ENCODE assay signal across 13 cellular contexts in the genomic region with DNA sequence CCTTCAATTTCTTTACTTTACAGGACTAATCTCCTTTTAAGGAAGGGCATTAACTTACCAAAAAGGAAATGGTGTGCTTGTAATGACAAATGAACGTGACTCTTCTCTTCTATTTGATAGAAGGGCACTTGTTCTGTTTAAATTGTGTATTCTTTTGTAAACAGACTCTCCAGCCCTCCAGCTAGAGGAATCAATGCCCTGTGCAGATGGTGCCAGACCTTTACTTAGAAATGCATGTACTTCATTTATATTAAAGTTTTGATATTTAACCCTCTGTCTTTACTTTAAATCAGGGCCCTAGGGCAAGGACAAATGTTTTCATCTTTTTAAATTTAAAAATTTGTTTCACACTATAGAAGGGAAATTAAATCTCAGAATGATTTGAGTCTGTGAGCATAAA.
"Had no signal": no experiment of that assay in that cellular context is flagged by ENCODE, and none has a peak within 500 bp of the region (broad histone marks: within the 10 kb centered on the region; RNA-seq: fewer than 3 reads in every experiment).

No MANE protein-coding gene starts in this region.

- H3K27ac ChIP-seq: sigmoid colon, thoracic aorta, upper lobe of right lung had no signal

- H3K9me3 ChIP-seq: sigmoid colon, thoracic aorta, upper lobe of right lung had no signal

- H3K36me3 ChIP-seq: sigmoid colon, thoracic aorta, upper lobe of right lung had no signal

- H3K4me1 ChIP-seq: sigmoid colon, upper lobe of right lung had no signal

- H3K27me3 ChIP-seq: sigmoid colon, upper lobe of right lung had no signal

- H3K4me3 ChIP-seq: sigmoid colon, thoracic aorta, upper lobe of right lung had no signal

- ATAC-seq: activated CD8-positive, alpha-beta T cell treated with anti-CD3 and anti-CD28 coated beads for 36 hours; activated naive CD8-positive, alpha-beta T cell treated with anti-CD3 and anti-CD28 coated beads, Interleukin-2, amount 50 U/mL, for 24 hours; effector memory CD8-positive, alpha-beta T cell; natural killer cell; stimulated activated naive B cell treated with anti-CD40 and anti-IgM and Interleukin-4, amounts not matched to agents 10 μg/mL and 1 μg/mL and 100 μg/mL, for 72 hours; upper lobe of right lung had no signal

- DNase-seq: activated CD4-positive, alpha-beta T cell treated with anti-CD3 and anti-CD28 coated beads, Interleukin-2, amount 10 ng/mL, durations not matched to agents 24 days and 14 days; activated CD8-positive, alpha-beta T cell treated with anti-CD3 and anti-CD28 coated beads for 36 hours; activated naive CD4-positive, alpha-beta T cell treated with anti-CD3 and anti-CD28 coated beads, Interleukin-2, amount 10 ng/mL, durations not matched to agents 7 days and 5 days; activated naive CD8-positive, alpha-beta T cell treated with anti-CD3 and anti-CD28 coated beads, Interleukin-2, amount 50 U/mL, for 24 hours; activated T-cell treated with anti-CD3 and anti-CD28 coated beads, Interleukin-2, amount 50 U/mL, for 24 hours; anterior cingulate cortex; caudate nucleus; effector memory CD8-positive, alpha-beta T cell; natural killer cell; sigmoid colon; stimulated activated naive B cell treated with anti-CD40 and anti-IgM and Interleukin-4, amounts not matched to agents 10 μg/mL and 1 μg/mL and 100 μg/mL, for 72 hours; upper lobe of right lung had no signal
